16 cellular contexts compared by ENCODE assay signal in the genomic region with DNA sequence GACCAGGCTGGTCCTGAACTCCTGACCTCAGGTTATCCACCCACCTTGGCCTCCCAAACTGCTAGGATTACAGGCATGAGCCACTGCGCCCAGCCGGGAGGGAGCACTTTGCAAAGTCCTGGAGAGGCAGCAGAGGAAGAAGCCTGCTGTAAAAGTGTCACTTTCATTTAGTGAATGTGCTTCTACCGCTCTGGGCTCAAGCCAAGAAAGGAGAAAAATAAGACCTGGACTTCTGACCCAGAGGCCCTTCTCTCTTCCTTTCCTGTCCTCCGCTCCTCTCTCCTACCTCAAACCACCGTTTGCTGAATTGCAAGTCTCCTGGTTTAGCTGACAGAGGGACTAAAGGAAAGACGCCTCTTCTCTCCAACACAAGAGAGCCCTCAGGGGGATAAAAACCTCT.
"Had no signal": no experiment of that assay in that cellular context is flagged by ENCODE, and none has a peak within 500 bp of the region (broad histone marks: within the 10 kb centered on the region; RNA-seq: fewer than 3 reads in every experiment).

No MANE protein-coding gene starts in this region.

- H3K27ac ChIP-seq: ovary, sigmoid colon had no signal

- H3K36me3 ChIP-seq: ovary, sigmoid colon had no signal

- H3K9me3 ChIP-seq: ovary, sigmoid colon had no signal

- H3K4me3 ChIP-seq: ovary, sigmoid colon had no signal

- H3K36me3 Mint-ChIP-seq: activated CD4-positive, alpha-beta memory T cell treated with anti-CD3 and anti-CD28 coated beads for 36 hours; activated CD8-positive, alpha-beta memory T cell treated with anti-CD3 and anti-CD28 coated beads, Interleukin-2, amount 10 ng/mL, durations not matched to agents 7 days and 5 days had no signal

- H3K27me3 ChIP-seq: ovary, sigmoid colon had no signal

- H3K27ac Mint-ChIP-seq: activated CD4-positive, alpha-beta memory T cell treated with anti-CD3 and anti-CD28 coated beads for 36 hours; activated CD4-positive, alpha-beta T cell treated with anti-CD3 and anti-CD28 coated beads for 36 hours; activated CD8-positive, alpha-beta memory T cell treated with anti-CD3 and anti-CD28 coated beads, Interleukin-2, amount 10 ng/mL, durations not matched to agents 7 days and 5 days; activated naive CD4-positive, alpha-beta T cell treated with anti-CD3 and anti-CD28 coated beads for 36 hours; activated naive CD8-positive, alpha-beta T cell treated with anti-CD3 and anti-CD28 coated beads, Interleukin-2, amount 50 U/mL, for 24 hours; activated T-helper 2 cell treated with anti-CD3 and anti-CD28 coated beads, Interferon-gamma antibody, Interleukin-2, Interleukin-4, amounts not matched to agents 10 μg/mL and 5 μg/mL and 100 μg/mL, durations not matched to agents 14 hours and 24 hours and 36 hours; dendritic cell treated with granulocyte-macrophage colony-stimulating factor and Interleukin-4, amounts not matched to agents 40 ng/mL and 50 ng/mL, for 4 days; effector memory CD8-positive, alpha-beta T cell; stimulated activated naive CD8-positive, alpha-beta T cell treated with anti-CD3 and anti-CD28 coated beads, Interleukin-15, amount 100 ng/mL, for 72 hours; type B pancreatic cell had no signal

- H3K4me1 Mint-ChIP-seq: activated CD4-positive, alpha-beta T cell treated with anti-CD3 and anti-CD28 coated beads for 36 hours; activated CD8-positive, alpha-beta memory T cell treated with anti-CD3 and anti-CD28 coated beads, Interleukin-2, amount 10 ng/mL, durations not matched to agents 7 days and 5 days; activated naive CD8-positive, alpha-beta T cell treated with anti-CD3 and anti-CD28 coated beads, Interleukin-2, amount 50 U/mL, for 24 hours; stimulated activated naive CD8-positive, alpha-beta T cell treated with anti-CD3 and anti-CD28 coated beads, Interleukin-15, amount 100 ng/mL, for 72 hours had no signal

- DNase-seq: activated CD4-positive, alpha-beta memory T cell treated with anti-CD3 and anti-CD28 coated beads for 36 hours; activated CD4-positive, alpha-beta T cell treated with anti-CD3 and anti-CD28 coated beads for 36 hours; activated CD8-positive, alpha-beta memory T cell treated with anti-CD3 and anti-CD28 coated beads, Interleukin-2, amount 10 ng/mL, durations not matched to agents 7 days and 5 days; activated naive CD4-positive, alpha-beta T cell treated with anti-CD3 and anti-CD28 coated beads for 36 hours; activated naive CD8-positive, alpha-beta T cell treated with anti-CD3 and anti-CD28 coated beads, Interleukin-2, amount 50 U/mL, for 24 hours; activated T-cell treated with anti-CD3 and anti-CD28 coated beads, Interleukin-2, amount 50 U/mL, for 1 hour; aorta; effector memory CD8-positive, alpha-beta T cell; erythroblast; ovary; sigmoid colon; stimulated activated CD4-positive, alpha-beta T cell treated with anti-CD3 and anti-CD28 coated beads, Interleukin-1b, Interleukin-23, amount 100 ng/mL, for 48 hours; stimulated activated naive CD8-positive, alpha-beta T cell treated with anti-CD3 and anti-CD28 coated beads, Interleukin-15, amount 100 ng/mL, for 72 hours had no signal

- H3K4me3 Mint-ChIP-seq: activated CD4-positive, alpha-beta memory T cell treated with anti-CD3 and anti-CD28 coated beads for 36 hours; activated CD4-positive, alpha-beta T cell treated with anti-CD3 and anti-CD28 coated beads for 36 hours; activated CD8-positive, alpha-beta memory T cell treated with anti-CD3 and anti-CD28 coated beads, Interleukin-2, amount 10 ng/mL, durations not matched to agents 7 days and 5 days; activated naive CD4-positive, alpha-beta T cell treated with anti-CD3 and anti-CD28 coated beads for 36 hours; activated naive CD8-positive, alpha-beta T cell treated with anti-CD3 and anti-CD28 coated beads, Interleukin-2, amount 50 U/mL, for 24 hours; dendritic cell treated with granulocyte-macrophage colony-stimulating factor and Interleukin-4, amounts not matched to agents 40 ng/mL and 50 ng/mL, for 4 days; effector memory CD8-positive, alpha-beta T cell; stimulated activated naive CD8-positive, alpha-beta T cell treated with anti-CD3 and anti-CD28 coated beads, Interleukin-15, amount 100 ng/mL, for 72 hours; type B pancreatic cell had no signal

- H3K27me3 Mint-ChIP-seq: stimulated activated naive CD8-positive, alpha-beta T cell treated with anti-CD3 and anti-CD28 coated beads, Interleukin-15, amount 100 ng/mL, for 72 hours had no signal

- ATAC-seq: activated CD4-positive, alpha-beta T cell treated with anti-CD3 and anti-CD28 coated beads for 36 hours; activated CD8-positive, alpha-beta memory T cell treated with anti-CD3 and anti-CD28 coated beads, Interleukin-2, amount 10 ng/mL, durations not matched to agents 7 days and 5 days; activated naive CD8-positive, alpha-beta T cell treated with anti-CD3 and anti-CD28 coated beads, Interleukin-2, amount 50 U/mL, for 24 hours; effector memory CD8-positive, alpha-beta T cell; stimulated activated naive CD8-positive, alpha-beta T cell treated with anti-CD3 and anti-CD28 coated beads, Interleukin-15, amount 100 ng/mL, for 72 hours had no signal

- H3K9me3 Mint-ChIP-seq: activated CD4-positive, alpha-beta memory T cell treated with anti-CD3 and anti-CD28 coated beads for 36 hours; activated naive CD4-positive, alpha-beta T cell treated with anti-CD3 and anti-CD28 coated beads for 36 hours; activated naive CD8-positive, alpha-beta T cell treated with anti-CD3 and anti-CD28 coated beads, Interleukin-2, amount 50 U/mL, for 24 hours; activated T-helper 2 cell treated with anti-CD3 and anti-CD28 coated beads, Interferon-gamma antibody, Interleukin-2, Interleukin-4, amounts not matched to agents 10 μg/mL and 5 μg/mL and 100 μg/mL, durations not matched to agents 14 hours and 24 hours and 36 hours; dendritic cell treated with granulocyte-macrophage colony-stimulating factor and Interleukin-4, amounts not matched to agents 40 ng/mL and 50 ng/mL, for 4 days; effector memory CD8-positive, alpha-beta T cell; stimulated activated naive CD8-positive, alpha-beta T cell treated with anti-CD3 and anti-CD28 coated beads, Interleukin-15, amount 100 ng/mL, for 72 hours; type B pancreatic cell had no signal
